In the genomic region with DNA sequence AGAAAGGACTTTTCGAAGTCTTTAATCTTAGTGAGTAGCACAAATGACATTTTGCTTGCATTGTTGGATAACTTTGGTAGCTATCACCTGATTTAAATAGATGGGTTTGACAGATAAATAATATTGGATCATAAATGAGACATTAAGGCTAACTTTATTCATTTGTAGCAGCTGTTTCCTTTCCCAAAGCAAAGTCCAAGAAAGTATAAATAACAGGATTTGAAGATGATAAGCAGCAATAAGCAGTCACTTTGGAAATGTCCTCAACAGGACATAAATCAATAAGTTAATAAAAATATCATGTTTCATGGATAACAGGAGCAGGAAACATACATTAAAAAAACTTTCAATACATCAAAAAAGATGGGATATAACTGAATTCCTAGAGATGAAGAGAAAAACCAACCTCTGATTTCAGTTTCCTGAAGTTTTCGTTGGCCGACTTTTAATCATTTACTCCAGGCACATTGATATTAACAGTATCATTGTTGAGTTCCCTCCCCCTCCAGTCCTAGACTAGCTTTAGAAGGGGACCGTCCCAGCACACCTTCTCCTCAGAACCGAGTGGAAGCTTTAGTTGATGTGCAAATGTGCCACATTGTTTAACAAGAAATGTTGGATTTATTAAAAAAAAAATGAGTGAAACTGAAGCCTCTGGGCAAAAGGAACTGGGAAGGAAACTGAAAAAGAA, we compare ENCODE assay signal across 2 cellular contexts.
TF ChIP-seq lines count a peak whose summit lies in the region.

No MANE protein-coding gene starts in this region.

TF ChIP-seq in GM23338, 12 proteins besides CTCF, POLR2A, EP300 and RAD21:
- TF ChIP-seq ZNF114 (CRISPR knock-in tag; IDR thresholded peaks at IDR 0.05) = no peak
- no peak for TF ChIP-seq JUNB (IDR thresholded peaks at IDR 0.05; ENCODE audit: unreplicated experiment)

TF ChIP-seq in IMR-90, 13 proteins besides CTCF, POLR2A, EP300 and RAD21:
- no peak for TF ChIP-seq MAFK (IDR thresholded peaks at IDR 0.05; ENCODE audit: low read depth, low read length)
- TF ChIP-seq CHD1 (IDR thresholded peaks at IDR 0.05; ENCODE audit: low read depth, low read length) = no peak
